1 cellular context compared by ENCODE assay signal in the genomic region with DNA sequence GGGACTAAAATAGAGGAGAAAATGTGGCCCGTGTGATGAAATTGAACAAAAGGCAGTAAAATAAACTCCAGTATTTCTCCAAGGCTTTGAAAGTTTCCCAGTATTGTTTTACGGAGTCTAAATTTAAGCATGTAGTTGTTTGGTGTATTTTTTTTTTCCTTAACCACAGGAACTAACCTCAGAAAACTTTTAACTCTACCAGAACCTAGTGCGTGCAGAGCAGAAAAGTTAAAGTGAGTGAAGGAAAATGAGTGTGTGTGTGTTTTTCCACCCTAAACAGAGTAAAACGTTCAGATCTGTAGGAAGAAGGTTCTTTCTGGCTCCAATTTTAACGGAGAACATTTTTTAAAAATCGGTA.
TF ChIP-seq lines count a peak whose summit lies in the region.

No MANE protein-coding gene starts in this region.

TF ChIP-seq in SK-N-SH treated with all-trans-retinoic acid at 6 μM for 48 hours, 23 proteins besides CTCF, POLR2A, EP300 and RAD21 (continued from another document):
- TF ChIP-seq, protein P1, sequence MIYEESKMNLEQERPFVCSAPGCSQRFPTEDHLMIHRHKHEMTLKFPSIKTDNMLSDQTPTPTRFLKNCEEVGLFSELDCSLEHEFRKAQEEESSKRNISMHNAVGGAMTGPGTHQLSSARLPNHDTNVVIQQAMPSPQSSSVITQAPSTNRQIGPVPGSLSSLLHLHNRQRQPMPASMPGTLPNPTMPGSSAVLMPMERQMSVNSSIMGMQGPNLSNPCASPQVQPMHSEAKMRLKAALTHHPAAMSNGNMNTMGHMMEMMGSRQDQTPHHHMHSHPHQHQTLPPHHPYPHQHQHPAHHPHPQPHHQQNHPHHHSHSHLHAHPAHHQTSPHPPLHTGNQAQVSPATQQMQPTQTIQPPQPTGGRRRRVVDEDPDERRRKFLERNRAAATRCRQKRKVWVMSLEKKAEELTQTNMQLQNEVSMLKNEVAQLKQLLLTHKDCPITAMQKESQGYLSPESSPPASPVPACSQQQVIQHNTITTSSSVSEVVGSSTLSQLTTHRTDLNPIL (CRISPR knock-in tag; IDR thresholded peaks at IDR 0.05; ENCODE audit: low read depth), result no peak
- TF ChIP-seq TSHZ2 (CRISPR knock-in tag; IDR thresholded peaks at IDR 0.05) (no peak), BACH2 (CRISPR knock-in tag; IDR thresholded peaks at IDR 0.05; ENCODE audit: borderline replicate concordance) (no peak), ZNF8 (CRISPR knock-in tag; IDR thresholded peaks at IDR 0.05) (no peak), OSR1 (CRISPR knock-in tag; IDR thresholded peaks at IDR 0.05) (no peak), RARB (CRISPR knock-in tag; IDR thresholded peaks at IDR 0.05) (no peak), SNAI2 (CRISPR knock-in tag; IDR thresholded peaks at IDR 0.05) (no peak), ZNF565 (CRISPR knock-in tag; conservative IDR thresholded peaks at IDR 0.05; ENCODE audit: low read depth) (no peak), ZFP30 (CRISPR knock-in tag; IDR thresholded peaks at IDR 0.05) (no peak)
